In the genomic region with DNA sequence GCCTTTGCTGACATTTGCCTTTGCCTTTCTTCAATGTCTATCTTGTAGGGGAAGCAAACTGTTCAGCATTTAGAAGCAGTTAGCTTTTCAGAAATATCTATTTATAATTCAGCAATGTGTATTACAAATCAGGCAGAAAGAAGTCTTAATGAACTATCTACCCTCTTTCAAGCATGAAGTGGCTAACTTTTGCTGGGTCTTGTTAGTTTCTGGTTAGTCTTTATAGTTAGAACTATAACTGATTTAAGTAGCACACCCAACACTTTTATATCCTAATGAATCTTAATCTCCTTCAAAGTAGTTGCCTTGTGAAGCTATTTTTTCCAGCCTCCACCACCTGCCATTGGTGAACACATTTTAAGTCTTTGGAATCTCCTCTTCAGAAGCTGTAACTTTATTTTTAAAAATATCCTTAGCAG, we compare ENCODE assay signal across 1 cellular context.
A peak's percentile ranks its signal among the peaks of the same experiment; 100 is the strongest.
TF ChIP-seq lines count a peak whose summit lies in the region.

No MANE protein-coding gene starts in this region.

TF ChIP-seq in GM12878, 131 proteins besides CTCF, POLR2A, EP300 and RAD21:
- TF ChIP-seq POLR2AphosphoS2 (IDR thresholded peaks at IDR 0.05; ENCODE audit: low read depth, low read length): 0 out of 2 replicates have a peak, but pooled peaks have one; percentile 33
- no peak for TF ChIP-seq CHD2 (IDR thresholded peaks at IDR 0.05; ENCODE audit: borderline replicate concordance, low read depth, low read length)
- no peak for TF ChIP-seq RFX5 (IDR thresholded peaks at IDR 0.05; ENCODE audit: low read depth, low read length)
- 0 out of 2 replicates have a peak, but pooled peaks have one; percentile 27 for TF ChIP-seq PML (IDR thresholded peaks at IDR 0.05; ENCODE audit: low read length)
- no peak for TF ChIP-seq HDAC6 (IDR thresholded peaks at IDR 0.05; ENCODE audit: unreplicated experiment)
- TF ChIP-seq BCLAF1 (IDR thresholded peaks at IDR 0.05): 0 out of 2 replicates have a peak, but pooled peaks have one; percentile 9
- TF ChIP-seq IRF5 (IDR thresholded peaks at IDR 0.05; ENCODE audit: borderline replicate concordance): no peak
- peak; percentile 18; the same call in 1 of the 2 replicates for TF ChIP-seq CBFB (IDR thresholded peaks at IDR 0.05; ENCODE audit: low read depth)
- no peak for TF ChIP-seq HDAC2 (IDR thresholded peaks at IDR 0.05)
- TF ChIP-seq NFIC (IDR thresholded peaks at IDR 0.05; ENCODE audit: low read depth, low read length): peak; percentile 35; the same call in 1 of the 2 replicates
- TF ChIP-seq SRF (IDR thresholded peaks at IDR 0.05; ENCODE audit: low read depth in 2 of 2, low read length in 2 of 2): no peak
- TF ChIP-seq RCOR1 (conservative IDR thresholded peaks at IDR 0.05; ENCODE audit: low read depth, low read length): no peak
- TF ChIP-seq POLR2AphosphoS5 (IDR thresholded peaks at IDR 0.05; ENCODE audit: low read length): peak; percentile 57
- TF ChIP-seq MTA3 (IDR thresholded peaks at IDR 0.05; ENCODE audit: borderline replicate concordance, low read length): peak; percentile 83
- 0 out of 2 replicates have a peak, but pooled peaks have one; percentile 19 for TF ChIP-seq FOXM1 (IDR thresholded peaks at IDR 0.05; ENCODE audit: low read depth, low read length)
- TF ChIP-seq, protein P1, sequence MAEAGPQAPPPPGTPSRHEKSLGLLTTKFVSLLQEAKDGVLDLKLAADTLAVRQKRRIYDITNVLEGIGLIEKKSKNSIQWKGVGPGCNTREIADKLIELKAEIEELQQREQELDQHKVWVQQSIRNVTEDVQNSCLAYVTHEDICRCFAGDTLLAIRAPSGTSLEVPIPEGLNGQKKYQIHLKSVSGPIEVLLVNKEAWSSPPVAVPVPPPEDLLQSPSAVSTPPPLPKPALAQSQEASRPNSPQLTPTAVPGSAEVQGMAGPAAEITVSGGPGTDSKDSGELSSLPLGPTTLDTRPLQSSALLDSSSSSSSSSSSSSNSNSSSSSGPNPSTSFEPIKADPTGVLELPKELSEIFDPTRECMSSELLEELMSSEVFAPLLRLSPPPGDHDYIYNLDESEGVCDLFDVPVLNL (IDR thresholded peaks at IDR 0.05; ENCODE audit: low read depth, low read length): no peak
- TF ChIP-seq CREB1 (IDR thresholded peaks at IDR 0.05; ENCODE audit: low read depth): no peak
